In genomic region chr17:14321476-14321949, GRCh38 we compare ENCODE assay signal across 10 cellular contexts. TPM values are rescaled to one million over a fixed set of nuclear protein-coding genes. Genes with fewer than 3 reads are reported as not detected.
DNase-seq lines count a peak whose midpoint lies in the region; ATAC-seq and TF ChIP-seq lines count a peak whose summit lies in the region.
"Had no signal": no experiment of that assay in that cellular context is flagged by ENCODE, and none has a peak within 500 bp of the region (broad histone marks: within the 10 kb centered on the region; RNA-seq: fewer than 3 reads in every experiment).

No MANE protein-coding gene starts in this region.

- no peak for ATAC-seq in DND-41 (ENCODE audit: insufficient read depth, low read depth)
- peak; percentile 68 for ATAC-seq in left lobe of liver
- no peak for ATAC-seq in GM21381 (IDR thresholded peaks at IDR 0.05; ENCODE audit: unreplicated experiment)
- ATAC-seq in GM19452 (IDR thresholded peaks at IDR 0.05; ENCODE audit: unreplicated experiment): no peak
- ATAC-seq: psoas muscle had no signal

- H3K27me3 ChIP-seq in BLaER1 (no peaks in the 10 kb centered on the region), DND-41 (ENCODE audit: insufficient read depth, low read length, poor library complexity) (no peaks in the 10 kb centered on the region), thyroid gland (no peaks in the 10 kb centered on the region)

- no peaks in the 10 kb centered on the region for H3K27me3 Mint-ChIP-seq in activated naive CD8-positive, alpha-beta T cell treated with anti-CD3 and anti-CD28 coated beads for 36 hours

- H3K4me1 ChIP-seq in BLaER1: peaks cover 92% of the 10 kb centered on the region
- peaks cover 49% of the 10 kb centered on the region for H3K4me1 ChIP-seq in DND-41 (ENCODE audit: insufficient read depth, low read length)
- H3K4me1 ChIP-seq in thyroid gland: no peaks in the 10 kb centered on the region
- H3K4me1 ChIP-seq: psoas muscle had no signal

- H4K20me1 ChIP-seq in BLaER1 (no peaks in the 10 kb centered on the region), DND-41 (ENCODE audit: insufficient read depth, low read length) (peaks cover 4% of the 10 kb centered on the region; the same call in 1 of the 2 replicates)

- H3K9me3 ChIP-seq in BLaER1 (peaks cover 11% of the 10 kb centered on the region), DND-41 (ENCODE audit: insufficient read depth, low read length, severe bottlenecking) (no peaks in the 10 kb centered on the region), thyroid gland (no peaks in the 10 kb centered on the region)
- H3K9me3 ChIP-seq: psoas muscle had no signal

- peaks cover 84% of the 10 kb centered on the region for H3K79me2 ChIP-seq in DND-41 (ENCODE audit: insufficient read depth, low read length)

- peak overlapping the region; percentile 83 for H3K27ac Mint-ChIP-seq in activated naive CD8-positive, alpha-beta T cell treated with anti-CD3 and anti-CD28 coated beads for 36 hours
- H3K27ac Mint-ChIP-seq: H9 had no signal

- H3K9ac ChIP-seq in BLaER1: peak overlapping the region; percentile 60; the same call in 1 of the 2 replicates
- no peak overlapping the region for H3K9ac ChIP-seq in DND-41 (ENCODE audit: low read depth, low read length)

- peak overlapping the region; percentile 52 for H3K4me3 Mint-ChIP-seq in activated naive CD8-positive, alpha-beta T cell treated with anti-CD3 and anti-CD28 coated beads for 36 hours
- H3K4me3 Mint-ChIP-seq: H9 had no signal

- H3K36me3 ChIP-seq in BLaER1: peaks cover 40% of the 10 kb centered on the region; the same call in 1 of the 2 replicates
- H3K36me3 ChIP-seq in DND-41 (ENCODE audit: insufficient read depth, low read length): 0 out of 2 replicates have a peak, but pooled peaks cover 2% of the 10 kb centered on the region
- H3K36me3 ChIP-seq in thyroid gland: no peaks in the 10 kb centered on the region

- H3K27ac ChIP-seq in BLaER1 (peak overlapping the region; percentile 93), DND-41 (ENCODE audit: low read length) (peak overlapping the region; percentile 32), thyroid gland (no peak overlapping the region)
- H3K27ac ChIP-seq: psoas muscle had no signal

- no peak for DNase-seq in DND-41
- DNase-seq in activated naive CD8-positive, alpha-beta T cell treated with anti-CD3 and anti-CD28 coated beads for 36 hours: no peak
- peak; percentile 45 for DNase-seq in left lobe of liver (ENCODE audit: low spot score)
- no peak for DNase-seq in thyroid gland
- DNase-seq in NCI-H526 treated with DMSO at 0.1 percent for 48 hours (lab: John Stamatoyannopoulos, UW): no peak
- DNase-seq: H9, psoas muscle had no signal

- intact Hi-C loops in thyroid gland (cut with DNase I): no loop called here

- WGBS in thyroid gland, 2 donors: 44% methylated on average over 7 of the region's 7 CpGs

- peak overlapping the region; percentile 29; the same call in 1 of the 2 replicates for H3K4me3 ChIP-seq in BLaER1
- no peak overlapping the region for H3K4me3 ChIP-seq in DND-41 (ENCODE audit: low read depth in 1 of 2, low read length in 2 of 2)
- H3K4me3 ChIP-seq in thyroid gland (replicated peaks in 1 of 3): no peak overlapping the region
- H3K4me3 ChIP-seq: psoas muscle had no signal

- H3K36me3 Mint-ChIP-seq in activated naive CD8-positive, alpha-beta T cell treated with anti-CD3 and anti-CD28 coated beads for 36 hours: peaks cover 20% of the 10 kb centered on the region

- H3K4me1 Mint-ChIP-seq in activated naive CD8-positive, alpha-beta T cell treated with anti-CD3 and anti-CD28 coated beads for 36 hours: peaks cover 64% of the 10 kb centered on the region

- no peak for TF ChIP-seq POLR2A in thyroid gland (IDR thresholded peaks at IDR 0.05)

- H3K9me3 Mint-ChIP-seq in activated naive CD8-positive, alpha-beta T cell treated with anti-CD3 and anti-CD28 coated beads for 36 hours: peaks cover 2% of the 10 kb centered on the region
- H3K9me3 Mint-ChIP-seq: H9 had no signal

- TF ChIP-seq CTCF in DND-41 (IDR thresholded peaks at IDR 0.05; ENCODE audit: borderline replicate concordance, extremely low read depth, low read length, poor library complexity, severe bottlenecking) (no peak), thyroid gland (IDR thresholded peaks at IDR 0.05) (no peak)

- H3K4me2 ChIP-seq in BLaER1: peak overlapping the region; percentile 89
- H3K4me2 ChIP-seq in DND-41 (ENCODE audit: insufficient read depth, low read length): no peak overlapping the region

- H2AFZ ChIP-seq in DND-41 (ENCODE audit: low read depth, low read length): no peak overlapping the region

RNA-seq across cellular contexts. Expression of gene HS3ST3B1, which starts 20.6 kb away (rescaled TPM):
- total RNA-seq in activated naive CD8-positive, alpha-beta T cell treated with anti-CD3 and anti-CD28 coated beads for 36 hours: 1 to 10 TPM; 5.8 to 5.9 TPM
- total RNA-seq in left lobe of liver (39.8 TPM), thyroid gland (1 to 10 TPM; 1.2 to 3.9 (median 2.2) TPM)

Comparison
In these comparisons a context has a peak if more than half of its experiments do, and no peak if none do; other contexts are left out.
1. H3K27ac ChIP-seq: peak in BLaER1 (single experiment) and DND-41 (single experiment); none in thyroid gland (0 of 3).